14 cellular contexts compared by ENCODE assay signal in genomic region chr3:138625707-138626365, GRCh38. TPM values are rescaled to one million over a fixed set of nuclear protein-coding genes. Genes with fewer than 3 reads are reported as not detected.
A peak's percentile ranks its signal among the peaks of the same experiment; 100 is the strongest.
DNase-seq lines count a peak whose midpoint lies in the region; ATAC-seq, FAIRE-seq and TF ChIP-seq lines count a peak whose summit lies in the region.
"Had no signal": no experiment of that assay in that cellular context is flagged by ENCODE, and none has a peak within 500 bp of the region (broad histone marks: within the 10 kb centered on the region; RNA-seq: fewer than 3 reads in every experiment).

No MANE protein-coding gene starts in this region.

- H3K27ac ChIP-seq in AG04450 (ENCODE audit: low read depth, low read length) (no peak overlapping the region), foreskin keratinocyte (peak overlapping the region; percentile 62)
- H3K27ac ChIP-seq: colonic mucosa, spleen had no signal

- H3K4me1 ChIP-seq in foreskin keratinocyte: peaks cover 8% of the 10 kb centered on the region
- H3K4me1 ChIP-seq: colonic mucosa, spleen had no signal

- ATAC-seq in foreskin keratinocyte (peak; percentile 100), GM18909 (IDR thresholded peaks at IDR 0.05; ENCODE audit: poor library complexity, unreplicated experiment) (no peak), HG03045 (IDR thresholded peaks at IDR 0.05; ENCODE audit: unreplicated experiment) (no peak)

- CTCF ChIA-PET in AG04450 (lab: Charles Lee): interaction anchor here (0.6 to 3.8 kb wide), 8 partner anchors 10 to 321 kb away, joined by 3 to 38 read pairs (median 4); partner anchors contain the start of genes CEP70, FOXL2 and FOXL2NB

- POLR2A ChIA-PET in AG04450 (lab: Yijun Ruan, JAX): interaction anchor here (1.1 to 1.7 kb wide), 2 partner anchors 69 to 290 kb away, joined by 3 to 4 read pairs; no protein-coding TSS in a partner anchor

- DNase-seq in AG04450 (ENCODE audit: low read depth, low spot score) (peak; percentile 8), HTR-8/SVneo (ENCODE audit: insufficient read length, low spot score) (peak; percentile 23), astrocyte of the hippocampus (ENCODE audit: low read depth, low spot score) (peak; percentile 26), foreskin keratinocyte (peak; percentile 87 to 94), NCI-H2107 treated with DMSO at 0.1 percent for 48 hours (lab: John Stamatoyannopoulos, UW; ENCODE audit: unreplicated experiment) (no peak), NK-92 (lab: John Stamatoyannopoulos, UW; ENCODE audit: unreplicated experiment) (no peak)
- DNase-seq: activated naive CD8-positive, alpha-beta T cell treated with anti-CD3 and anti-CD28 coated beads, Interleukin-2, amount 10 ng/mL, durations not matched to agents 7 days and 5 days; colonic mucosa; H7; NCI-H2107; occipital lobe; spleen had no signal

- FAIRE-seq in HTR-8/SVneo (lab: Jason Lieb, UNC): no peak

- no peak overlapping the region for H3K4me3 ChIP-seq in AG04450 (ENCODE audit: low read depth, low read length)
- H3K4me3 ChIP-seq: colonic mucosa, spleen had no signal

- H3K27me3 ChIP-seq in AG04450 (ENCODE audit: control insufficient read depth, insufficient read depth, low read length): no peaks in the 10 kb centered on the region
- H3K27me3 ChIP-seq in foreskin keratinocyte: no peaks in the 10 kb centered on the region
- H3K27me3 ChIP-seq: colonic mucosa, spleen had no signal

- TF ChIP-seq CTCF in AG04450 (IDR thresholded peaks at IDR 0.05; ENCODE audit: low read depth, low read length) (no peak), foreskin keratinocyte (conservative IDR thresholded peaks at IDR 0.05) (no peak)

- H3K9me3 ChIP-seq in AG04450 (ENCODE audit: control insufficient read depth, insufficient read depth, low read length): no peaks in the 10 kb centered on the region
- H3K9me3 ChIP-seq: colonic mucosa, spleen had no signal

RNA-seq across cellular contexts. Expression of gene FAIM, which starts 17.3 kb away (rescaled TPM):
- polyA plus RNA-seq in AG04450 (2011; rRNA removed) (4.5 and 5.7 TPM in 2 replicates), foreskin keratinocyte (8.8 and 13.1 TPM in 2 replicates)
- 0.87 and 1.3 TPM in 2 replicates for polyA minus RNA-seq in AG04450 (2011; rRNA and poly(A)+ RNA removed)
- total RNA-seq in foreskin keratinocyte: 8.0 and 8.7 TPM in 2 replicates

RNA-seq across cellular contexts. Expression of gene CEP70, which starts 31.8 kb away (rescaled TPM):
- polyA plus RNA-seq in AG04450 (2011; rRNA removed) (9.8 and 14.6 TPM in 2 replicates), foreskin keratinocyte (3.5 and 4.2 TPM in 2 replicates)
- polyA minus RNA-seq in AG04450 (2011; rRNA and poly(A)+ RNA removed): 20.2 and 21.6 TPM in 2 replicates
- 8.8 TPM in 2 replicates for total RNA-seq in foreskin keratinocyte

Comparison
In these comparisons a context has a peak if more than half of its experiments do, and no peak if none do; other contexts are left out.
1. DNase-seq: peak in AG04450 (single experiment), HTR-8/SVneo (single experiment), astrocyte of the hippocampus (single experiment) and foreskin keratinocyte (2 of 2); none in NCI-H2107 treated with DMSO at 0.1 percent for 48 hours (single experiment) and NK-92 (single experiment).